In the genomic region with DNA sequence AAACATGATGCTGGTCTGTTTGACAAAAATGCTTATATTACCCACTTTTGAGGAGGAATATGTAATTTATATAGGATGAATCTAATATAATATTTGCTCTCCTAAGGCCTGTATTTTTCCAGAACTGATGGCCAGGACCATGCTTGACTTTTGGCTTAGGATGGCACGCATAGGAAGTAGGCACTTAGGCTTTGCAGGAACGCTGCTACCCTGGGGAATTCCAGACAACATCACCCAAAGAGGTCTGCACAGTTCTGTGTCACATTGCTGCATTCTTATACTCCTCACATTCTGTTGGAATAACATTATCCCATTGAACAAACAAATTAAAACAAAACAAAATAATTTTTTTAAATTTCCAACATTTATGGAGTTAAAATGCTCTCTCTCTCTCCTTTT, we compare ENCODE assay signal across 17 cellular contexts.
DNase-seq lines count a peak whose midpoint lies in the region; ATAC-seq and TF ChIP-seq lines count a peak whose summit lies in the region.
"Had no signal": no experiment of that assay in that cellular context is flagged by ENCODE, and none has a peak within 500 bp of the region (broad histone marks: within the 10 kb centered on the region; RNA-seq: fewer than 3 reads in every experiment).

No MANE protein-coding gene starts in this region.

- BruUV-seq in OCI-LY7 (replicated peaks; lab: Mats Ljungman, UMichigan), result no TSS peak

- no peaks in the 10 kb centered on the region for H3K9me3 ChIP-seq in OCI-LY3 (ENCODE audit: insufficient read depth, low read length)
- no peaks in the 10 kb centered on the region for H3K9me3 ChIP-seq in hepatocyte (ENCODE audit: low read depth)
- H3K9me3 ChIP-seq in skeletal muscle satellite cell (replicated peaks; ENCODE audit: low read length), result no peaks in the 10 kb centered on the region
- H3K9me3 ChIP-seq in OCI-LY7 (ENCODE audit: low read length), result no peaks in the 10 kb centered on the region
- H3K9me3 ChIP-seq: ovary had no signal

- H3K36me3 ChIP-seq in OCI-LY3 (replicated peaks; ENCODE audit: low read depth, low read length) (no peaks in the 10 kb centered on the region), hepatocyte (replicated peaks; ENCODE audit: insufficient read depth, low read depth) (no peaks in the 10 kb centered on the region), skeletal muscle satellite cell (ENCODE audit: insufficient read depth, low read length) (no peaks in the 10 kb centered on the region), OCI-LY7 (ENCODE audit: insufficient read depth, low read length) (no peaks in the 10 kb centered on the region)
- H3K36me3 ChIP-seq: ovary had no signal

- H3K9me2 ChIP-seq in hepatocyte (replicated peaks; ENCODE audit: insufficient read depth) (no peaks in the 10 kb centered on the region), OCI-LY7 (ENCODE audit: insufficient read depth, low read length) (no peaks in the 10 kb centered on the region)

- ATAC-seq in HG02840 (IDR thresholded peaks at IDR 0.05; ENCODE audit: low FRiP score, unreplicated experiment), result no peak
- ATAC-seq: activated T-cell treated with anti-CD3 and anti-CD28 coated beads, Interleukin-2, amount 50 U/mL, for 72 hours; GM12878; stimulated activated naive B cell treated with anti-CD40 and anti-IgM and Interleukin-4, amounts not matched to agents 10 μg/mL and 1 μg/mL and 100 μg/mL, for 72 hours had no signal

- peak overlapping the region; percentile 48 for H3K4me2 ChIP-seq in OCI-LY3 (ENCODE audit: low read length)
- H3K4me2 ChIP-seq in hepatocyte, result peak overlapping the region; percentile 31
- H3K4me2 ChIP-seq in skeletal muscle satellite cell (ENCODE audit: low read length), result peak overlapping the region; percentile 48
- no peak overlapping the region for H3K4me2 ChIP-seq in OCI-LY7 (ENCODE audit: low read length)
- H3K4me2 ChIP-seq: KMS-11, PC-9 had no signal

- H2AFZ ChIP-seq in OCI-LY3 (ENCODE audit: low read depth, low read length) (no peak overlapping the region), hepatocyte (no peak overlapping the region), OCI-LY7 (ENCODE audit: low read length) (no peak overlapping the region)
- H2AFZ ChIP-seq: GM23248, PC-9 had no signal

- POLR2A ChIA-PET in OCI-LY7 (lab: Charles Lee), result interaction anchor here (0.7 kb wide), 1 partner anchor 9 kb away, joined by 3 read pairs; no protein-coding TSS in a partner anchor

- H3K4me3 ChIP-seq in OCI-LY3 (ENCODE audit: low read length), result no peak overlapping the region
- H3K4me3 ChIP-seq in hepatocyte, result no peak overlapping the region
- H3K4me3 ChIP-seq in skeletal muscle satellite cell (ENCODE audit: low read length), result peak overlapping the region; percentile 8
- H3K4me3 ChIP-seq in OCI-LY7 (ENCODE audit: low read depth, low read length, poor library complexity, severe bottlenecking), result no peak overlapping the region
- H3K4me3 ChIP-seq: GM12878, GM23248, ovary, PC-9 had no signal

- H3K27ac ChIP-seq in OCI-LY3 (ENCODE audit: low read length), result no peak overlapping the region
- H3K27ac ChIP-seq in hepatocyte, result peak overlapping the region; percentile 10
- no peak overlapping the region for H3K27ac ChIP-seq in OCI-LY7 (ENCODE audit: low read depth, low read length, poor library complexity, severe bottlenecking)
- H3K27ac ChIP-seq: GM23248, KMS-11, PC-9 had no signal

- CTCF ChIA-PET in OCI-LY7 (lab: Charles Lee; ENCODE audit: unreplicated experiment), result no interaction called here

- intact Hi-C loops in OCI-LY7 (cut with micrococcal nuclease; ENCODE audit: unreplicated experiment), result no loop called here

- peaks cover 38% of the 10 kb centered on the region for H3K4me1 ChIP-seq in OCI-LY3 (ENCODE audit: low read length)
- peaks cover 13% of the 10 kb centered on the region for H3K4me1 ChIP-seq in hepatocyte (ENCODE audit: insufficient read depth)
- H3K4me1 ChIP-seq in skeletal muscle satellite cell (ENCODE audit: control insufficient read depth, insufficient read depth, low read length), result peaks cover 25% of the 10 kb centered on the region
- H3K4me1 ChIP-seq in OCI-LY7 (ENCODE audit: insufficient read depth, low read length, poor library complexity, severe bottlenecking), result no peaks in the 10 kb centered on the region

- H4K20me1 ChIP-seq in OCI-LY3 (ENCODE audit: insufficient read depth, low read length) (no peaks in the 10 kb centered on the region), hepatocyte (ENCODE audit: insufficient read depth, poor library complexity, severe bottlenecking) (no peaks in the 10 kb centered on the region), OCI-LY7 (ENCODE audit: insufficient read depth, low read length) (no peaks in the 10 kb centered on the region)

- WGBS in hepatocyte (ENCODE audit: low lambda C conversion rate, missing lambda C conversion rate), result 62% methylated on average over 2 of the region's 2 CpGs

- H3K27me3 ChIP-seq in OCI-LY3 (ENCODE audit: low read depth, low read length) (no peaks in the 10 kb centered on the region), hepatocyte (no peaks in the 10 kb centered on the region), skeletal muscle satellite cell (ENCODE audit: control insufficient read depth, insufficient read depth, low read length) (no peaks in the 10 kb centered on the region)
- H3K27me3 ChIP-seq: ovary had no signal

- H3K9ac ChIP-seq in OCI-LY3 (ENCODE audit: low read length) (no peak overlapping the region), skeletal muscle satellite cell (ENCODE audit: low read depth, low read length) (peak overlapping the region; percentile 14)
- H3K9ac ChIP-seq: GM23248, KMS-11 had no signal

- H3K79me2 ChIP-seq in OCI-LY3 (ENCODE audit: low read length), result no peaks in the 10 kb centered on the region
- H3K79me2 ChIP-seq in hepatocyte, result no peaks in the 10 kb centered on the region
- H3K79me2 ChIP-seq in OCI-LY7 (ENCODE audit: insufficient read depth, low read depth, low read length), result no peaks in the 10 kb centered on the region

- TF ChIP-seq CTCF in OCI-LY3 (IDR thresholded peaks at IDR 0.05; ENCODE audit: low read depth, low read length) (no peak), hepatocyte (IDR thresholded peaks at IDR 0.05; ENCODE audit: poor library complexity) (no peak), OCI-LY7 (conservative IDR thresholded peaks at IDR 0.05; ENCODE audit: low read length) (no peak)

- peak; percentile 84 for DNase-seq in DMS 273 (lab: John Stamatoyannopoulos, UW; ENCODE audit: unreplicated experiment)
- DNase-seq in hepatocyte (ENCODE audit: low spot score), result no peak
- no peak for DNase-seq in UCSD-AML1 (lab: John Stamatoyannopoulos, UW; ENCODE audit: unreplicated experiment)
- no peak for DNase-seq in medulla oblongata (ENCODE audit: extremely low spot score)
- DNase-seq in OCI-LY7 (ENCODE audit: low spot score), result no peak
- DNase-seq: activated CD4-positive, alpha-beta memory T cell treated with anti-CD3 and anti-CD28 coated beads for 36 hours; activated naive CD8-positive, alpha-beta T cell treated with anti-CD3 and anti-CD28 coated beads for 36 hours; activated T-cell treated with anti-CD3 and anti-CD28 coated beads, Interleukin-2, amount 50 U/mL, for 72 hours; GM23248; PC-9; stimulated activated naive B cell treated with anti-CD40 and anti-IgM and Interleukin-4, amounts not matched to agents 10 μg/mL and 1 μg/mL and 100 μg/mL, for 72 hours had no signal
